In the genomic region with DNA sequence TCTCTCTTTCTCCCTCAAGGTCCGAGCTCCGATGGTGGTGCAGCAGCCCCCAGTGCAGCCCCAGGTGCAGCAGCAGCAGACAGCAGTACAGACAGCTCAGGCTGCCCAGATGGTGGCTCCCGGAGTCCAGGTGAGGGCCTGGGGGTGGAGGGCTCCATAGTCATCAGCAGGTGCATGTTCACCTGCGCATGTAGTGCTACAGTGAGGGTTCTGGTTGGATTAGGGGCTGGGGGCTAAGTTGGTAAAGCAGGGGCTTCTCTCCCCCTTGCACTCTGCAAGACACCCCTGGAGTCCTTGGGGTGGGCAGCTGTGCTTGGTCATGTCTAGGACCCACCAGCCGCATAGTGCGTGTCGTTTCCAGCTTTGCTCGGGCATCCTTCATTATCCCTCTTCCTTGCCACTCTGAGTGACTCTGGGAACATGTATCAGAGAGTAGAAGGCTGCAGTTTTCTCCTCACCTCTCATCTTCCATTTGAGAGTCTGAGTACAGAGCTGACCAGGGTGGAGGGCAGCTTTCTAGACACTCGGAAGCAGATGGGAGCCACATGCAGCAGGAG, we compare ENCODE assay signal across 9 cellular contexts.
A peak's percentile ranks its signal among the peaks of the same experiment; 100 is the strongest.
DNase-seq lines count a peak whose midpoint lies in the region; ATAC-seq and TF ChIP-seq lines count a peak whose summit lies in the region.
"Had no signal": no experiment of that assay in that cellular context is flagged by ENCODE, and none has a peak within 500 bp of the region (broad histone marks: within the 10 kb centered on the region; RNA-seq: fewer than 3 reads in every experiment).

No MANE protein-coding gene starts in this region.

- no peaks in the 10 kb centered on the region for H3K27me3 Mint-ChIP-seq in activated naive CD8-positive, alpha-beta T cell

- no TSS peak for BruUV-seq in IMR-90 (replicated peaks; lab: Mats Ljungman, UMichigan)

- CTCF ChIA-PET in IMR-90 (lab: Yijun Ruan, JAX) = interaction anchor here (1.0 to 1.8 kb wide), 2 partner anchors 42 to 59 kb away, joined by 3 to 5 read pairs; no protein-coding TSS in a partner anchor

- peak overlapping the region; percentile 85 for H3K27ac Mint-ChIP-seq in activated naive CD8-positive, alpha-beta T cell
- peak overlapping the region; percentile 85 for H3K27ac Mint-ChIP-seq in stimulated activated effector memory CD8-positive, alpha-beta T cell treated with anti-CD3 and anti-CD28 coated beads, Interleukin-12 subunit alpha, Interleukin-12 subunit beta, amount 100 ng/mL, for 72 hours
- H3K27ac Mint-ChIP-seq: neural progenitor cell had no signal

- H3K9me3 ChIP-seq in IMR-90 (ENCODE audit: control insufficient read depth, insufficient read depth, low read length) = no peaks in the 10 kb centered on the region
- H3K9me3 ChIP-seq in right cardiac atrium (ENCODE audit: control insufficient read depth, low read length) = no peaks in the 10 kb centered on the region

- DNase-seq in IMR-90 (no peak), right cardiac atrium (peak; percentile 5 to 55 (median 33)), NCI-H510A (lab: John Stamatoyannopoulos, UW) (no peak), NCI-H526 treated with DMSO at 0.1 percent for 48 hours (lab: John Stamatoyannopoulos, UW) (no peak), COR-L47 (lab: John Stamatoyannopoulos, UW) (no peak)
- no peak for DNase-seq in stimulated activated effector memory CD8-positive, alpha-beta T cell treated with anti-CD3 and anti-CD28 coated beads, Interleukin-12 subunit alpha, Interleukin-12 subunit beta, amount 100 ng/mL, for 72 hours (ENCODE audit: low spot score in 2 of 2)
- DNase-seq in stimulated activated CD4-positive, alpha-beta T cell treated with anti-CD3 and anti-CD28 coated beads, Interleukin-4, amount 100 ng/mL, for 1 hour = no peak

- peaks cover 44% of the 10 kb centered on the region for H3K4me1 ChIP-seq in IMR-90 (ENCODE audit: control insufficient read depth, insufficient read depth, low read length)
- H3K4me1 ChIP-seq in right cardiac atrium (ENCODE audit: control insufficient read depth, insufficient read depth, low read length) = peaks cover 22% of the 10 kb centered on the region
- H3K4me1 ChIP-seq: neural progenitor cell had no signal

- H3K4ac ChIP-seq in IMR-90 (ENCODE audit: low read depth, low read length) = peak overlapping the region; percentile 71

- no peak for ATAC-seq in IMR-90 (ENCODE audit: low read depth)
- no peak for ATAC-seq in right cardiac atrium
- ATAC-seq in stimulated activated effector memory CD8-positive, alpha-beta T cell treated with anti-CD3 and anti-CD28 coated beads, Interleukin-12 subunit alpha, Interleukin-12 subunit beta, amount 100 ng/mL, for 72 hours = no peak

- H3K27me3 ChIP-seq in IMR-90 (ENCODE audit: control insufficient read depth, insufficient read depth, low read length) (no peaks in the 10 kb centered on the region), right cardiac atrium (ENCODE audit: control insufficient read depth, insufficient read depth) (no peaks in the 10 kb centered on the region)
- H3K27me3 ChIP-seq: neural progenitor cell had no signal

- peak overlapping the region; percentile 62; the same call in 1 of the 2 replicates for H4K91ac ChIP-seq in IMR-90 (ENCODE audit: insufficient read depth, low read depth, low read length)

- no peak for TF ChIP-seq RAD21 in IMR-90 (IDR thresholded peaks at IDR 0.05; ENCODE audit: low read length)

- peak overlapping the region; percentile 57 for H2BK5ac ChIP-seq in IMR-90 (ENCODE audit: low read depth, low read length, poor library complexity, severe bottlenecking)

- dilution Hi-C loops in IMR-90 (cut with HindIII; ENCODE audit: low sequenced_read_pairs, unreplicated experiment) = no loop called here

- no peak overlapping the region for H3K4me3 ChIP-seq in IMR-90 (ENCODE audit: insufficient read depth, low read depth, low read length)
- no peak overlapping the region for H3K4me3 ChIP-seq in right cardiac atrium (ENCODE audit: low read length)
- H3K4me3 ChIP-seq: neural progenitor cell had no signal

- H3K9ac ChIP-seq in IMR-90 (ENCODE audit: low read depth, low read length) = no peak overlapping the region
- H3K9ac ChIP-seq: neural progenitor cell had no signal

- peak overlapping the region in 1 of 2 experiments; percentile 16; a peak in 1 of 4 replicates for H4K8ac ChIP-seq in IMR-90 (ENCODE audit: low read depth in 2 of 2, low read length in 2 of 2)

- H3K4me1 Mint-ChIP-seq in activated naive CD8-positive, alpha-beta T cell (ENCODE audit: low read depth) = peaks cover 87% of the 10 kb centered on the region
- peaks cover 91% of the 10 kb centered on the region for H3K4me1 Mint-ChIP-seq in stimulated activated effector memory CD8-positive, alpha-beta T cell treated with anti-CD3 and anti-CD28 coated beads, Interleukin-12 subunit alpha, Interleukin-12 subunit beta, amount 100 ng/mL, for 72 hours
- H3K4me1 Mint-ChIP-seq: neural progenitor cell had no signal

- no peak overlapping the region for H4K5ac ChIP-seq in IMR-90 (ENCODE audit: low read depth, low read length)

- WGBS in IMR-90 (ENCODE audit: extremely low coverage in 2 of 2, insufficient read length in 1 of 2), 2 experiments = 60% methylated on average over 2 of the region's 9 CpGs; no CpG with 5 or more reads in 1 of the 2 experiments
- WGBS in right cardiac atrium = 84% methylated on average over 9 of the region's 9 CpGs

- no peak overlapping the region for H3K56ac ChIP-seq in IMR-90 (ENCODE audit: extremely low read depth, insufficient read depth, low read length)

- H3K14ac ChIP-seq in IMR-90 (replicated peaks; ENCODE audit: low read depth, low read length) = peak overlapping the region; percentile 47

- H3K79me1 ChIP-seq in IMR-90 (ENCODE audit: low read depth in 1 of 2, low read length in 2 of 2) = peaks cover 34 to 90% of the 10 kb centered on the region in 2 experiments

- H3K27ac ChIP-seq in IMR-90 (ENCODE audit: insufficient read depth, low read length) (peak overlapping the region; percentile 76; the same call in 1 of the 2 replicates), right cardiac atrium (ENCODE audit: low read length) (peak overlapping the region; percentile 58)
- H3K27ac ChIP-seq: neural progenitor cell had no signal

- no peak for TF ChIP-seq CTCF in IMR-90 (conservative IDR thresholded peaks at IDR 0.05; ENCODE audit: low read depth, low read length)

- H3K9me1 ChIP-seq in IMR-90 (ENCODE audit: insufficient read depth, low read length) = peaks cover 41% of the 10 kb centered on the region

- peak overlapping the region; percentile 64; the same call in 1 of the 2 replicates for H3K23ac ChIP-seq in IMR-90 (ENCODE audit: low read depth, low read length)

- peak overlapping the region; percentile 45 for H2BK120ac ChIP-seq in IMR-90 (ENCODE audit: low read depth, low read length)

- TF ChIP-seq POLR2A in IMR-90 (IDR thresholded peaks at IDR 0.05; ENCODE audit: low read depth, low read length) = no peak; the same call in 1 of the 2 replicates

- H3K18ac ChIP-seq in IMR-90 (ENCODE audit: low read depth, low read length) = no peak overlapping the region

- H2BK20ac ChIP-seq in IMR-90 (ENCODE audit: low read depth, low read length) = peak overlapping the region; percentile 52; the same call in 1 of the 2 replicates

- peak overlapping the region; percentile 79 for H2AK5ac ChIP-seq in IMR-90 (ENCODE audit: low read depth, low read length)

- peaks cover 61% of the 10 kb centered on the region for H3K36me3 ChIP-seq in IMR-90 (ENCODE audit: control insufficient read depth, insufficient read depth, low read length)
- H3K36me3 ChIP-seq: neural progenitor cell had no signal

- peak overlapping the region; percentile 74 for H3K4me3 Mint-ChIP-seq in activated naive CD8-positive, alpha-beta T cell
- H3K4me3 Mint-ChIP-seq in stimulated activated effector memory CD8-positive, alpha-beta T cell treated with anti-CD3 and anti-CD28 coated beads, Interleukin-12 subunit alpha, Interleukin-12 subunit beta, amount 100 ng/mL, for 72 hours = peak overlapping the region; percentile 36
- H3K4me3 Mint-ChIP-seq: neural progenitor cell had no signal

- H4K20me1 ChIP-seq in IMR-90 (ENCODE audit: insufficient read depth, low read length) = peaks cover 75% of the 10 kb centered on the region

- 0 out of 2 replicates have a peak overlapping the region, but pooled peaks have one; percentile 5 for H3K4me2 ChIP-seq in IMR-90 (ENCODE audit: low read depth, low read length)
- H3K4me2 ChIP-seq: neural progenitor cell had no signal

- H3K9me3 Mint-ChIP-seq in activated naive CD8-positive, alpha-beta T cell (ENCODE audit: low read depth) = no peaks in the 10 kb centered on the region
- H3K9me3 Mint-ChIP-seq in stimulated activated effector memory CD8-positive, alpha-beta T cell treated with anti-CD3 and anti-CD28 coated beads, Interleukin-12 subunit alpha, Interleukin-12 subunit beta, amount 100 ng/mL, for 72 hours = no peaks in the 10 kb centered on the region
- H3K9me3 Mint-ChIP-seq: neural progenitor cell had no signal

- peaks cover 19% of the 10 kb centered on the region for H3K36me3 Mint-ChIP-seq in activated naive CD8-positive, alpha-beta T cell
- peaks cover 100% of the 10 kb centered on the region for H3K36me3 Mint-ChIP-seq in stimulated activated effector memory CD8-positive, alpha-beta T cell treated with anti-CD3 and anti-CD28 coated beads, Interleukin-12 subunit alpha, Interleukin-12 subunit beta, amount 100 ng/mL, for 72 hours

- in situ Hi-C loops in IMR-90 (cut with MboI; ENCODE audit: low sequenced_read_pairs) = no loop called here

- no peak overlapping the region for H2BK15ac ChIP-seq in IMR-90 (ENCODE audit: low read depth, low read length)

- H2AK9ac ChIP-seq in IMR-90 (replicated peaks; ENCODE audit: low read depth, low read length, poor library complexity) = peak overlapping the region; percentile 59

- H2AFZ ChIP-seq in IMR-90 (replicated peaks; ENCODE audit: low read length, poor library complexity) = peak overlapping the region; percentile 36
- H2AFZ ChIP-seq: neural progenitor cell had no signal

- intact Hi-C loops in IMR-90 (cut with micrococcal nuclease) (loop anchor here (1.0 to 5.0 kb wide), 2 partner anchors 61 to 150 kb away; a partner anchor contains a TSS), right cardiac atrium (cut with DNase I) (loop anchor here in 1 of 4 donors (10.0 kb wide), 1 partner anchor 54 kb away; no protein-coding TSS in a partner anchor)

- POLR2A ChIA-PET in IMR-90 (lab: Charles Lee; ENCODE audit: unreplicated experiment) = interaction anchor here (1.2 kb wide), 1 partner anchor 57 kb away, joined by 5 read pairs; no protein-coding TSS in a partner anchor

TF ChIP-seq in IMR-90, 13 proteins besides CTCF, POLR2A, EP300 and RAD21 (continues in another document):
- TF ChIP-seq, protein P1, sequence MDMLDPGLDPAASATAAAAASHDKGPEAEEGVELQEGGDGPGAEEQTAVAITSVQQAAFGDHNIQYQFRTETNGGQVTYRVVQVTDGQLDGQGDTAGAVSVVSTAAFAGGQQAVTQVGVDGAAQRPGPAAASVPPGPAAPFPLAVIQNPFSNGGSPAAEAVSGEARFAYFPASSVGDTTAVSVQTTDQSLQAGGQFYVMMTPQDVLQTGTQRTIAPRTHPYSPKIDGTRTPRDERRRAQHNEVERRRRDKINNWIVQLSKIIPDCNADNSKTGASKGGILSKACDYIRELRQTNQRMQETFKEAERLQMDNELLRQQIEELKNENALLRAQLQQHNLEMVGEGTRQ (IDR thresholded peaks at IDR 0.05; ENCODE audit: low read depth, low read length) = no peak
- TF ChIP-seq CEBPB (IDR thresholded peaks at IDR 0.05; ENCODE audit: low read depth, low read length) (no peak), CHD1 (IDR thresholded peaks at IDR 0.05; ENCODE audit: low read depth, low read length) (no peak), FOS (IDR thresholded peaks at IDR 0.05; ENCODE audit: low read depth, low read length) (no peak)

Comparison
In these comparisons a context has a peak if more than half of its experiments do, and no peak if none do; other contexts are left out.
1. DNase-seq: peak in right cardiac atrium (3 of 3); none in IMR-90 (single experiment), stimulated activated effector memory CD8-positive, alpha-beta T cell treated with anti-CD3 and anti-CD28 coated beads, Interleukin-12 subunit alpha, Interleukin-12 subunit beta, amount 100 ng/mL, for 72 hours (0 of 2), NCI-H510A (single experiment), NCI-H526 treated with DMSO at 0.1 percent for 48 hours (single experiment), COR-L47 (single experiment) and stimulated activated CD4-positive, alpha-beta T cell treated with anti-CD3 and anti-CD28 coated beads, Interleukin-4, amount 100 ng/mL, for 1 hour (single experiment).